ENCODE assay signal across 13 cellular contexts in the genomic region with DNA sequence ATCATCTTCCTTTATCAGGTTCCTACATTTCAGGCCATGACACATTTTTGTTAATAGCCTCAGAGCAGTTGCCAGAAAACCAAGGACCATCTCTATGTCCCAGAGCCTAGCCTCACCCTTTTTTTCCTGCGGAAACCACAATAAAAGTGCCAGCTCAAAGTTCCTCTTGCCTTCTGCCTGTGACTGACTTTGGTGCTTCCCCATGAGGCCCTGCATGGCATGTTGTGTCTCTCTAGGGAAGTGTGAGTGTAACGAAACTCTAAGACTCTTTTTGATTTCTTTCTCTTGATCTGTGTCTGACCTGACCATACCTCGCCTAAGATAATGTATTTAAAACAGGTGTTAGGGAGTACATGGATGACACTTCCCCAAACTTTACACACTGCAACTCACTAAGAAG.
DNase-seq lines count a peak whose midpoint lies in the region; ATAC-seq and TF ChIP-seq lines count a peak whose summit lies in the region.
"Had no signal": no experiment of that assay in that cellular context is flagged by ENCODE, and none has a peak within 500 bp of the region (broad histone marks: within the 10 kb centered on the region; RNA-seq: fewer than 3 reads in every experiment).

No MANE protein-coding gene starts in this region.

- peak; percentile 74 for ATAC-seq in Right ventricle myocardium inferior
- ATAC-seq in HG03432 (IDR thresholded peaks at IDR 0.05; ENCODE audit: unreplicated experiment) = peak; percentile 83
- peak; percentile 40 for ATAC-seq in stimulated activated naive CD8-positive, alpha-beta T cell treated with anti-CD3 and anti-CD28 coated beads, Interleukin-15, amount 100 ng/mL, for 72 hours
- ATAC-seq: A549 had no signal

- H3K27me3 Mint-ChIP-seq in stimulated activated naive CD8-positive, alpha-beta T cell treated with anti-CD3 and anti-CD28 coated beads, Interleukin-15, amount 100 ng/mL, for 72 hours = no peaks in the 10 kb centered on the region

- no peaks in the 10 kb centered on the region for H3K36me3 ChIP-seq in adrenal gland (replicated peaks in 1 of 2)
- H3K36me3 ChIP-seq: cardiac muscle cell, thoracic aorta had no signal

- H3K9me3 ChIP-seq in adrenal gland (replicated peaks in 1 of 3) = no peaks in the 10 kb centered on the region
- H3K9me3 ChIP-seq: A549, thoracic aorta had no signal

- no peak overlapping the region for H3K27ac ChIP-seq in adrenal gland
- H3K27ac ChIP-seq: A549, cardiac muscle cell, thoracic aorta had no signal

- no peak for TF ChIP-seq POLR2A in adrenal gland (IDR thresholded peaks at IDR 0.05)

- H3K4me1 Mint-ChIP-seq in stimulated activated naive CD8-positive, alpha-beta T cell treated with anti-CD3 and anti-CD28 coated beads, Interleukin-15, amount 100 ng/mL, for 72 hours = peaks cover 6% of the 10 kb centered on the region

- DNase-seq in Right ventricle myocardium inferior (ENCODE audit: missing footprints) (peak; percentile 60), cardiac septum (ENCODE audit: low spot score) (no peak), adrenal gland (peak in 6 of 7 donors; percentile 16 to 32 (median 21)), islet precursor cell (no peak), NAMALWA (ENCODE audit: low spot score) (no peak), LoVo (ENCODE audit: low spot score) (no peak)
- no peak for DNase-seq in stimulated activated naive CD8-positive, alpha-beta T cell treated with anti-CD3 and anti-CD28 coated beads, Interleukin-15, amount 100 ng/mL, for 72 hours
- DNase-seq: Karpas-422, NCI-H446 treated with DMSO at 0.1 percent for 48 hours had no signal

- H3K4me3 Mint-ChIP-seq in stimulated activated naive CD8-positive, alpha-beta T cell treated with anti-CD3 and anti-CD28 coated beads, Interleukin-15, amount 100 ng/mL, for 72 hours = no peak overlapping the region

- H3K9me3 Mint-ChIP-seq in stimulated activated naive CD8-positive, alpha-beta T cell treated with anti-CD3 and anti-CD28 coated beads, Interleukin-15, amount 100 ng/mL, for 72 hours = peaks cover 4 to 13% of the 10 kb centered on the region in 2 donors

- no peaks in the 10 kb centered on the region for H3K4me1 ChIP-seq in adrenal gland (replicated peaks in 1 of 2)
- H3K4me1 ChIP-seq: A549 had no signal

- H3K27me3 ChIP-seq in adrenal gland = no peaks in the 10 kb centered on the region
- H3K27me3 ChIP-seq: cardiac muscle cell had no signal

- no peak overlapping the region for H3K4me3 ChIP-seq in adrenal gland
- H3K4me3 ChIP-seq: A549, cardiac muscle cell, thoracic aorta had no signal

- 64 to 72% (median 68%) methylated on average over 3 of the region's 3 CpGs for WGBS in adrenal gland, 4 donors

- no peak overlapping the region for H3K27ac Mint-ChIP-seq in stimulated activated naive CD8-positive, alpha-beta T cell treated with anti-CD3 and anti-CD28 coated beads, Interleukin-15, amount 100 ng/mL, for 72 hours

- no peak for TF ChIP-seq CTCF in adrenal gland (IDR thresholded peaks at IDR 0.05)

- intact Hi-C loops in Right ventricle myocardium inferior (cut with DNase I) (no loop called here), cardiac septum (cut with DNase I) (no loop called here), adrenal gland (cut with DNase I) (no loop called here)

Comparison
In these comparisons a context has a peak if more than half of its experiments do, and no peak if none do; other contexts are left out.
1. DNase-seq: peak in Right ventricle myocardium inferior (single experiment) and adrenal gland (6 of 7); none in cardiac septum (single experiment), stimulated activated naive CD8-positive, alpha-beta T cell treated with anti-CD3 and anti-CD28 coated beads, Interleukin-15, amount 100 ng/mL, for 72 hours (0 of 2), islet precursor cell (single experiment), NAMALWA (single experiment) and LoVo (single experiment).
2. Peak in every context shown above with its lines, with median percentiles within 50 percentile points of each other: ATAC-seq.